ENCODE assay signal across 10 cellular contexts in the genomic region with DNA sequence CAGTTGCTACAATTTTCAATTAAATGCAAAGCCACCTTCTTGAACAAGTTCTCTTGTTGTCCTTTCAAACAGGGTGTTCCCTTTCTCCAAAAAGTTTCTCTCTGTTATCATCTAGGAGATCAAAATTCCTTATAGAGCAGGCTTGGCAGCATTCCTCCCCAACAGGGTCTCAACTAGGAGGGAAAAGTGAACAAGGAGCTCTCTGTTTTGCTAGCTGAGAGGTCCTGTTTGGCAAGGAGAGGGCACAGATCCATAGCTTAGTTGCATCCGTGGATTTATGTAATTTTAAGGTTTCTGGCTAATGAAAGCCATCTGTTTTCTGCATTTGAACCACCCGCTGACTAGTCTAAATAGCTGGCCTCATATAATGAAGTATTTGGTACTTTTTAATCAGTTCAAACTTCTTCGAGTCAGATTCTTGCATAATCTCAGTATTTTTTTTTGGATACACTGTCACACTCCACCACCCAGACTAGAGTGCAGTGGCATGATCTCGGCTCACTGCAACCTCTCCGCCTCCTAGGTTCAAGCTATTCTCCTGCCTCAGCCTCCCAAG. TPM values are rescaled to one million over a fixed set of nuclear protein-coding genes. Genes with fewer than 3 reads are reported as not detected.
A peak's percentile ranks its signal among the peaks of the same experiment; 100 is the strongest.
DNase-seq lines count a peak whose midpoint lies in the region; ATAC-seq and TF ChIP-seq lines count a peak whose summit lies in the region.
"Had no signal": no experiment of that assay in that cellular context is flagged by ENCODE, and none has a peak within 500 bp of the region (broad histone marks: within the 10 kb centered on the region; RNA-seq: fewer than 3 reads in every experiment).

No MANE protein-coding gene starts in this region.

- H3K9me3 ChIP-seq in AG04450 (ENCODE audit: control insufficient read depth, insufficient read depth, low read length) (no peaks in the 10 kb centered on the region), endocrine pancreas (ENCODE audit: control insufficient read depth, low read length) (no peaks in the 10 kb centered on the region), HAP-1 (no peaks in the 10 kb centered on the region)

- no peaks in the 10 kb centered on the region for H3K27me3 Mint-ChIP-seq in nephron progenitor cell (ENCODE audit: low read depth, poor library complexity)
- H3K27me3 Mint-ChIP-seq: activated naive CD8-positive, alpha-beta T cell treated with anti-CD3 and anti-CD28 coated beads for 36 hours; IgD-negative memory B cell had no signal

- DNase-seq in AG04450 (ENCODE audit: low read depth, low spot score) (no peak), NCI-H1105 (lab: John Stamatoyannopoulos, UW) (peak; percentile 23), nephron progenitor cell (no peak), HAP-1 (ENCODE audit: low spot score in 2 of 2) (no peak), NCI-H187 treated with DMSO at 0.1 percent for 48 hours (lab: John Stamatoyannopoulos, UW) (no peak), NCI-H524 (lab: John Stamatoyannopoulos, UW) (no peak)
- DNase-seq: activated naive CD8-positive, alpha-beta T cell treated with anti-CD3 and anti-CD28 coated beads for 36 hours had no signal

- no peak overlapping the region for H3K4me3 Mint-ChIP-seq in nephron progenitor cell
- H3K4me3 Mint-ChIP-seq: activated naive CD8-positive, alpha-beta T cell treated with anti-CD3 and anti-CD28 coated beads for 36 hours had no signal

- POLR2A ChIA-PET in AG04450 (lab: Yijun Ruan, JAX): no interaction called here

- H3K36me3 Mint-ChIP-seq in nephron progenitor cell (ENCODE audit: low read depth): peaks cover 27% of the 10 kb centered on the region

- H3K27me3 ChIP-seq in AG04450 (ENCODE audit: control insufficient read depth, insufficient read depth, low read length) (no peaks in the 10 kb centered on the region), endocrine pancreas (ENCODE audit: control insufficient read depth, insufficient read depth, low read length) (no peaks in the 10 kb centered on the region), HAP-1 (ENCODE audit: low read depth) (no peaks in the 10 kb centered on the region)

- H3K36me3 ChIP-seq in endocrine pancreas (ENCODE audit: control insufficient read depth, insufficient read depth, low read length): no peaks in the 10 kb centered on the region
- H3K36me3 ChIP-seq in HAP-1 (replicated peaks): peaks cover 7% of the 10 kb centered on the region

- in situ Hi-C loops in HAP-1 (cut with MboI; ENCODE audit: low sequenced_read_pairs): no loop called here

- TF ChIP-seq CTCF in AG04450 (IDR thresholded peaks at IDR 0.05; ENCODE audit: low read depth, low read length) (no peak), nephron progenitor cell (IDR thresholded peaks at IDR 0.05) (no peak)

- H3K4me3 ChIP-seq in AG04450 (ENCODE audit: low read depth, low read length) (no peak overlapping the region), endocrine pancreas (ENCODE audit: control insufficient read depth, insufficient read depth, low read length) (peak overlapping the region; percentile 7), HAP-1 (no peak overlapping the region)

- H3K27ac Mint-ChIP-seq in nephron progenitor cell: peak overlapping the region; percentile 92
- H3K27ac Mint-ChIP-seq: activated naive CD8-positive, alpha-beta T cell treated with anti-CD3 and anti-CD28 coated beads for 36 hours; IgD-negative memory B cell had no signal

- H3K4me1 Mint-ChIP-seq in nephron progenitor cell: peaks cover 38% of the 10 kb centered on the region

- no peak for ATAC-seq in GM21825 (IDR thresholded peaks at IDR 0.05; ENCODE audit: unreplicated experiment)

- H3K27ac ChIP-seq in AG04450 (ENCODE audit: low read depth, low read length): peak overlapping the region; percentile 23

- CTCF ChIA-PET in AG04450 (lab: Charles Lee): no interaction called here

- H3K4me1 ChIP-seq in endocrine pancreas (ENCODE audit: control insufficient read depth, insufficient read depth, low read length) (peaks cover 16% of the 10 kb centered on the region), HAP-1 (peaks cover 20% of the 10 kb centered on the region)

- H3K9me3 Mint-ChIP-seq in nephron progenitor cell: no peaks in the 10 kb centered on the region
- H3K9me3 Mint-ChIP-seq: activated naive CD8-positive, alpha-beta T cell treated with anti-CD3 and anti-CD28 coated beads for 36 hours; IgD-negative memory B cell had no signal

- no peak overlapping the region for H3K9ac ChIP-seq in endocrine pancreas (ENCODE audit: control insufficient read depth, insufficient read depth, low read length)

RNA-seq across cellular contexts. Expression of gene APP, which starts 54.0 kb away (rescaled TPM):
- polyA plus RNA-seq in AG04450 (2011; rRNA removed): 793 and 870 TPM in 2 replicates
- 431 and 505 TPM in 2 replicates for polyA minus RNA-seq in AG04450 (2011; rRNA and poly(A)+ RNA removed)
